In the genomic region with DNA sequence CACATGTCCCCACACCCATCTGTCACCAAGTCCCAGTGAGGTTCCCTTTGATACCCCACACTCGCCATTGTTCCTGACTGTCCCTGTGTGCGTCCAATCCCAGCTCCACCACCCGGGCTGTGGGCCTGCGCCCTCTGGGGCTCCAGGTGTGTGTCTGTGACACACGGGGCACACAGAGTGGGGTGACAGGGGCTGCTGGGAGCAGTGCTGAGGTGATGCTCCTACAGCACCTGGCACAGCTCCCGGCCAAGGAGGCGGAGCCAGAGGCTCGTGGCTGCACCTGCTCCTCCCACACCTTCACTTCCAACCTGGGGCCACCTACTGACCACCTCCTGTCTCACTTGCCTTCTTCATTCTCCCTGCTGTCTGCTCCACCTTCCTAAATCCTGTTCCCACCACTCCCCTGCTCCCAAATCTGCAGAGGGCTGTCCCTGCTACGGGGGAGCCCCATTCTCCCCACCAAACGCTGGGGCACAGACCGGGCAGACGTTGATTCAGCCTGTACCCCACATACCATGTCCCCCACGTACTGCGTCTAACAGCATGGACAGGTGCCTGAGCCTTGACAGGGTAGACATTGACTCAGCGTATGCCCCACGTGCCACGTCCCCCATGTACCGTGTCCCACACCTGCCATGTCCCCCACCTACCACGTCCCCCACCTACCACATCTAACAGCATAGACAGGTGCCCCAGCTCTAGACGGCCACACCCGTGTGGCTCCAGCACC, we compare ENCODE assay signal across 11 cellular contexts. TPM values are rescaled to one million over a fixed set of nuclear protein-coding genes. Genes with fewer than 3 reads are reported as not detected.
A peak's percentile ranks its signal among the peaks of the same experiment; 100 is the strongest.
DNase-seq lines count a peak whose midpoint lies in the region; ATAC-seq, FAIRE-seq and TF ChIP-seq lines count a peak whose summit lies in the region.
"Had no signal": no experiment of that assay in that cellular context is flagged by ENCODE, and none has a peak within 500 bp of the region (broad histone marks: within the 10 kb centered on the region; RNA-seq: fewer than 3 reads in every experiment).

No MANE protein-coding gene starts in this region.

- peaks cover 4 to 21% (median 14%) of the 10 kb centered on the region in 3 donors for H3K4me1 Mint-ChIP-seq in CD8-positive, alpha-beta memory T cell
- peaks cover 19% of the 10 kb centered on the region for H3K4me1 Mint-ChIP-seq in activated CD8-positive, alpha-beta T cell treated with anti-CD3 and anti-CD28 coated beads for 36 hours (ENCODE audit: low read depth)

- H2AFZ ChIP-seq in IMR-90 (replicated peaks; ENCODE audit: low read length, poor library complexity): peak overlapping the region; percentile 51
- no peak overlapping the region for H2AFZ ChIP-seq in keratinocyte (ENCODE audit: control insufficient read depth, low read length)

- no peak overlapping the region for H3K14ac ChIP-seq in IMR-90 (replicated peaks; ENCODE audit: low read depth, low read length)

- ATAC-seq in IMR-90 (ENCODE audit: low read depth): no peak
- ATAC-seq in activated CD8-positive, alpha-beta T cell treated with anti-CD3 and anti-CD28 coated beads for 36 hours: no peak

- H3K9me3 ChIP-seq in IMR-90 (ENCODE audit: control insufficient read depth, insufficient read depth, low read length) (no peaks in the 10 kb centered on the region), WERI-Rb-1 (ENCODE audit: severe bottlenecking) (no peaks in the 10 kb centered on the region), keratinocyte (ENCODE audit: control insufficient read depth, low read depth, low read length) (no peaks in the 10 kb centered on the region)
- H3K9me3 ChIP-seq in CD8-positive, alpha-beta memory T cell (ENCODE audit: low read length): no peaks in the 10 kb centered on the region

- H3K56ac ChIP-seq in IMR-90 (ENCODE audit: extremely low read depth, insufficient read depth, low read length): no peak overlapping the region

- no peak overlapping the region for H4K91ac ChIP-seq in IMR-90 (ENCODE audit: insufficient read depth, low read depth, low read length)

- H2AK5ac ChIP-seq in IMR-90 (ENCODE audit: low read depth, low read length): no peak overlapping the region

- no TSS peak for BruUV-seq in IMR-90 (replicated peaks; lab: Mats Ljungman, UMichigan)

- H2BK20ac ChIP-seq in IMR-90 (ENCODE audit: low read depth, low read length): no peak overlapping the region

- peaks cover 49% of the 10 kb centered on the region for H4K20me1 ChIP-seq in IMR-90 (ENCODE audit: insufficient read depth, low read length)
- peaks cover 50% of the 10 kb centered on the region for H4K20me1 ChIP-seq in keratinocyte (ENCODE audit: control insufficient read depth, extremely low read depth, insufficient read depth, low read length)

- peak; percentile 49 for DNase-seq in ELF-1 (ENCODE audit: low read depth, low spot score)
- DNase-seq in IMR-90: no peak
- no peak for DNase-seq in WERI-Rb-1
- DNase-seq in keratinocyte (ENCODE audit: low read depth, low spot score): no peak
- DNase-seq in CD8-positive, alpha-beta memory T cell: no peak
- no peak for DNase-seq in activated CD8-positive, alpha-beta T cell treated with anti-CD3 and anti-CD28 coated beads for 36 hours
- no peak for DNase-seq in activated naive CD4-positive, alpha-beta T cell (lab: John Stamatoyannopoulos, UW)
- DNase-seq in kidney glomerular epithelial cell (lab: John Stamatoyannopoulos, UW): no peak
- DNase-seq: T1000 had no signal

- peak overlapping the region in 1 of 7 donors; percentile 56 for H3K4me3 Mint-ChIP-seq in CD8-positive, alpha-beta memory T cell
- H3K4me3 Mint-ChIP-seq in activated CD8-positive, alpha-beta T cell treated with anti-CD3 and anti-CD28 coated beads for 36 hours: no peak overlapping the region
- H3K4me3 Mint-ChIP-seq: nephron had no signal

- no peak overlapping the region for H2AK9ac ChIP-seq in IMR-90 (replicated peaks; ENCODE audit: low read depth, low read length, poor library complexity)

- H3K18ac ChIP-seq in IMR-90 (ENCODE audit: low read depth, low read length): no peak overlapping the region

- H4K8ac ChIP-seq in IMR-90 (ENCODE audit: low read depth in 2 of 2, low read length in 2 of 2): no peak overlapping the region

- no peaks in the 10 kb centered on the region for H3K4me1 ChIP-seq in IMR-90 (ENCODE audit: control insufficient read depth, insufficient read depth, low read length)
- no peaks in the 10 kb centered on the region for H3K4me1 ChIP-seq in keratinocyte (ENCODE audit: control insufficient read depth, extremely low read depth, insufficient read depth, low read length)
- no peaks in the 10 kb centered on the region for H3K4me1 ChIP-seq in CD8-positive, alpha-beta memory T cell (ENCODE audit: insufficient read depth, low read length)

- WGBS in IMR-90 (ENCODE audit: extremely low coverage in 2 of 2, insufficient read length in 1 of 2), 2 experiments: 80% methylated on average over 4 of the region's 21 CpGs; no CpG with 5 or more reads in 1 of the 2 experiments

- no peak overlapping the region for H4K5ac ChIP-seq in IMR-90 (ENCODE audit: low read depth, low read length)

- no peak overlapping the region for H3K23ac ChIP-seq in IMR-90 (ENCODE audit: low read depth, low read length)

- no peak overlapping the region for H2BK120ac ChIP-seq in IMR-90 (ENCODE audit: low read depth, low read length)

- peaks cover 29 to 46% of the 10 kb centered on the region in 2 experiments for H3K79me1 ChIP-seq in IMR-90 (ENCODE audit: low read depth in 1 of 2, low read length in 2 of 2)

- no peak overlapping the region for H3K27ac ChIP-seq in IMR-90 (ENCODE audit: insufficient read depth, low read length)
- H3K27ac ChIP-seq in WERI-Rb-1: no peak overlapping the region
- H3K27ac ChIP-seq in keratinocyte (ENCODE audit: control insufficient read depth, insufficient read depth, low read length): no peak overlapping the region
- no peak overlapping the region for H3K27ac ChIP-seq in CD8-positive, alpha-beta memory T cell (ENCODE audit: low read depth, low read length)
- H3K27ac ChIP-seq: C4-2B had no signal

- H3K4me2 ChIP-seq in IMR-90 (ENCODE audit: low read depth, low read length) (no peak overlapping the region), keratinocyte (ENCODE audit: control insufficient read depth, extremely low read depth, insufficient read depth, low read depth, low read length) (no peak overlapping the region)

- TF ChIP-seq CTCF in IMR-90 (conservative IDR thresholded peaks at IDR 0.05; ENCODE audit: low read depth, low read length): no peak
- peak; percentile 40 for TF ChIP-seq CTCF in WERI-Rb-1 (IDR thresholded peaks at IDR 0.05; ENCODE audit: low read depth, low read length)
- TF ChIP-seq CTCF in keratinocyte (optimal IDR thresholded peaks at IDR 0.05 in 1 of 3, IDR thresholded peaks at IDR 0.05 in 1 of 3, conservative IDR thresholded peaks at IDR 0.05 in 1 of 3; ENCODE audit: extremely low read depth in 1 of 3, insufficient read depth in 2 of 3, low read length in 3 of 3): peak in 2 of 3 experiments; percentile 59 to 68
- no peak for TF ChIP-seq CTCF in activated CD8-positive, alpha-beta T cell treated with anti-CD3 and anti-CD28 coated beads for 36 hours (IDR thresholded peaks at IDR 0.05)

- H3K27me3 ChIP-seq in IMR-90 (ENCODE audit: control insufficient read depth, insufficient read depth, low read length) (no peaks in the 10 kb centered on the region), WERI-Rb-1 (ENCODE audit: insufficient read depth, low read depth, severe bottlenecking) (no peaks in the 10 kb centered on the region), keratinocyte (ENCODE audit: control insufficient read depth, extremely low read depth, insufficient read depth, low read length) (no peaks in the 10 kb centered on the region)
- no peaks in the 10 kb centered on the region for H3K27me3 ChIP-seq in CD8-positive, alpha-beta memory T cell (ENCODE audit: insufficient read depth, low read length, poor library complexity, severe bottlenecking)

- POLR2A ChIA-PET in IMR-90 (lab: Charles Lee; ENCODE audit: unreplicated experiment): no interaction called here
- POLR2A ChIA-PET in CD8-positive, alpha-beta memory T cell (lab: Charles Lee): no interaction called here
- POLR2A ChIA-PET in activated CD8-positive, alpha-beta T cell treated with anti-CD3 and anti-CD28 coated beads for 36 hours (lab: Charles Lee): interaction anchor here (1.1 to 1.2 kb wide), 3 partner anchors 8 to 19 kb away, joined by 3 to 5 read pairs (median 3); no protein-coding TSS in a partner anchor

- CTCF ChIA-PET in IMR-90 (lab: Yijun Ruan, JAX): no interaction called here
- CTCF ChIA-PET in CD8-positive, alpha-beta memory T cell (lab: Charles Lee): no interaction called here
- CTCF ChIA-PET in activated CD8-positive, alpha-beta T cell treated with anti-CD3 and anti-CD28 coated beads for 36 hours (lab: Charles Lee): no interaction called here

- dilution Hi-C loops in IMR-90 (cut with HindIII; ENCODE audit: low sequenced_read_pairs, unreplicated experiment) (no loop called here), keratinocyte (cut with MboI; ENCODE audit: extremely low pct_ligation_motif_present, low sequenced_read_pairs) (no loop called here)

- no peaks in the 10 kb centered on the region for H3K27me3 Mint-ChIP-seq in CD8-positive, alpha-beta memory T cell
- H3K27me3 Mint-ChIP-seq in activated CD8-positive, alpha-beta T cell treated with anti-CD3 and anti-CD28 coated beads for 36 hours: no peaks in the 10 kb centered on the region

- H3K4ac ChIP-seq in IMR-90 (ENCODE audit: low read depth, low read length): no peak overlapping the region

- H3K9ac ChIP-seq in IMR-90 (ENCODE audit: low read depth, low read length) (no peak overlapping the region), keratinocyte (ENCODE audit: control insufficient read depth, extremely low read depth, insufficient read depth, low read length) (no peak overlapping the region)

- H3K9me3 Mint-ChIP-seq in CD8-positive, alpha-beta memory T cell: no peaks in the 10 kb centered on the region
- H3K9me3 Mint-ChIP-seq in activated CD8-positive, alpha-beta T cell treated with anti-CD3 and anti-CD28 coated beads for 36 hours: no peaks in the 10 kb centered on the region
- H3K9me3 Mint-ChIP-seq: nephron had no signal

- no peak for FAIRE-seq in keratinocyte (lab: Jason Lieb, UNC)

- intact Hi-C loops in IMR-90 (cut with micrococcal nuclease): no loop called here
- intact Hi-C loops in activated CD8-positive, alpha-beta T cell treated with anti-CD3 and anti-CD28 coated beads for 36 hours (cut with micrococcal nuclease): no loop called here

- H3K36me3 Mint-ChIP-seq in CD8-positive, alpha-beta memory T cell: peaks cover 9 to 78% (median 11%) of the 10 kb centered on the region in 3 donors
- peaks cover 47% of the 10 kb centered on the region for H3K36me3 Mint-ChIP-seq in activated CD8-positive, alpha-beta T cell treated with anti-CD3 and anti-CD28 coated beads for 36 hours (ENCODE audit: low read depth)

- H2BK5ac ChIP-seq in IMR-90 (ENCODE audit: low read depth, low read length, poor library complexity, severe bottlenecking): no peak overlapping the region

- H3K27ac Mint-ChIP-seq in CD8-positive, alpha-beta memory T cell: peak overlapping the region in 1 of 8 donors; percentile 93
- H3K27ac Mint-ChIP-seq in activated CD8-positive, alpha-beta T cell treated with anti-CD3 and anti-CD28 coated beads for 36 hours: no peak overlapping the region
- H3K27ac Mint-ChIP-seq: nephron had no signal

- in situ Hi-C loops in IMR-90 (cut with MboI; ENCODE audit: low sequenced_read_pairs): loop anchor here (25.0 kb wide), 1 partner anchor 101 kb away; no protein-coding TSS in a partner anchor

- TF ChIP-seq RAD21 in IMR-90 (IDR thresholded peaks at IDR 0.05; ENCODE audit: low read length): no peak

- H3K9me1 ChIP-seq in IMR-90 (ENCODE audit: insufficient read depth, low read length) (no peaks in the 10 kb centered on the region), keratinocyte (ENCODE audit: control insufficient read depth, extremely low read depth, insufficient read depth, low read length) (no peaks in the 10 kb centered on the region)

- no peak overlapping the region for H3K4me3 ChIP-seq in IMR-90 (ENCODE audit: insufficient read depth, low read depth, low read length)
- H3K4me3 ChIP-seq in WERI-Rb-1 (ENCODE audit: low read depth, low read length): no peak overlapping the region
- no peak overlapping the region for H3K4me3 ChIP-seq in keratinocyte (ENCODE audit: control insufficient read depth in 2 of 3, extremely low read depth in 1 of 3, insufficient read depth in 2 of 3, low read depth in 1 of 3, low read length in 3 of 3)
- H3K4me3 ChIP-seq in CD8-positive, alpha-beta memory T cell (ENCODE audit: low read length): no peak overlapping the region

- H2BK15ac ChIP-seq in IMR-90 (ENCODE audit: low read depth, low read length): no peak overlapping the region

- H3K36me3 ChIP-seq in IMR-90 (ENCODE audit: control insufficient read depth, insufficient read depth, low read length): peaks cover 48% of the 10 kb centered on the region
- H3K36me3 ChIP-seq in WERI-Rb-1: peaks cover 86% of the 10 kb centered on the region
- peaks cover 48 to 62% of the 10 kb centered on the region in 2 experiments for H3K36me3 ChIP-seq in keratinocyte (ENCODE audit: control insufficient read depth in 2 of 2, extremely low read depth in 1 of 2, insufficient read depth in 2 of 2, low read length in 2 of 2)
- peaks cover 22% of the 10 kb centered on the region for H3K36me3 ChIP-seq in CD8-positive, alpha-beta memory T cell (ENCODE audit: insufficient read depth, low read length)

- H3K79me2 ChIP-seq in keratinocyte (ENCODE audit: control insufficient read depth, insufficient read depth, low read length): peaks cover 92% of the 10 kb centered on the region

- TF ChIP-seq POLR2A in IMR-90 (IDR thresholded peaks at IDR 0.05; ENCODE audit: low read depth, low read length): no peak

RNA-seq across cellular contexts. Expression of gene WDR4, which starts 16.4 kb away (rescaled TPM):
- 8.6 and 11.3 TPM in 2 replicates for total RNA-seq in IMR-90 (2012; rRNA removed)
- polyA plus RNA-seq in IMR-90 (2012; rRNA removed) (20.2 and 20.8 TPM in 2 replicates), keratinocyte (13.3 to 22.4 TPM (median 14.9 TPM) in 3 replicates)
- polyA plus RNA-seq in IMR-90 (2012; cell fraction: cytosol; rRNA removed): 15.7 and 21.6 TPM in 2 replicates
- polyA plus RNA-seq in IMR-90 (2012; cell fraction: nucleus; rRNA removed; ENCODE audit: low replicate concordance): 19.5 and 32.3 TPM in 2 replicates
- polyA plus RNA-seq in keratinocyte (2011; ENCODE audit: low read depth): 4.2 TPM
- polyA plus RNA-seq in keratinocyte (2011; cell fraction: cytosol; rRNA removed): 5.6 and 12.1 TPM in 2 replicates
- polyA plus RNA-seq in keratinocyte (2011; cell fraction: nucleus; rRNA removed): 24.6 and 26.5 TPM in 2 replicates
- polyA plus RNA-seq in keratinocyte (2012; ENCODE audit: low replicate concordance): 8.6 and 28.4 TPM in 2 replicates
- polyA minus RNA-seq in keratinocyte: 18.7 to 38.6 TPM (median 22.9 TPM) in 3 replicates
- 13.2 TPM for polyA minus RNA-seq in keratinocyte (2011; cell fraction: cytosol; rRNA and poly(A)+ RNA removed)
- polyA minus RNA-seq in keratinocyte (2011; cell fraction: nucleus; rRNA and poly(A)+ RNA removed): 18.7 and 24.3 TPM in 2 replicates
- total RNA-seq in CD8-positive, alpha-beta memory T cell: 10 to 100 TPM; 53.7 to 54.9 TPM
- 8.0 TPM for polyA plus RNA-seq in CD8-positive, alpha-beta memory T cell
- 10 to 100 TPM; 49.8 to 53.5 TPM for total RNA-seq in activated CD8-positive, alpha-beta T cell treated with anti-CD3 and anti-CD28 coated beads for 36 hours

RNA-seq across cellular contexts. Expression of gene NDUFV3, which starts 30.2 kb away (rescaled TPM):
- 55.6 and 62.5 TPM in 2 replicates for total RNA-seq in IMR-90 (2012; rRNA removed)
- polyA plus RNA-seq in IMR-90 (2012; rRNA removed) (38.5 and 44.1 TPM in 2 replicates), keratinocyte (26.1 to 58.2 TPM (median 28.9 TPM) in 3 replicates)
- 23.1 and 23.3 TPM in 2 replicates for polyA plus RNA-seq in IMR-90 (2012; cell fraction: cytosol; rRNA removed)
- 16.8 and 24.6 TPM in 2 replicates for polyA plus RNA-seq in IMR-90 (2012; cell fraction: nucleus; rRNA removed; ENCODE audit: low replicate concordance)
- 12.3 TPM for polyA plus RNA-seq in keratinocyte (2011; ENCODE audit: low read depth)
- polyA plus RNA-seq in keratinocyte (2011; cell fraction: cytosol; rRNA removed): 30.7 and 40.8 TPM in 2 replicates
- 46.1 and 47.9 TPM in 2 replicates for polyA plus RNA-seq in keratinocyte (2011; cell fraction: nucleus; rRNA removed)
- polyA plus RNA-seq in keratinocyte (2012; ENCODE audit: low replicate concordance): 27.4 and 45.9 TPM in 2 replicates
- 13.9 to 26.2 TPM (median 23.3 TPM) in 3 replicates for polyA minus RNA-seq in keratinocyte
- 44.5 TPM for polyA minus RNA-seq in keratinocyte (2011; cell fraction: cytosol; rRNA and poly(A)+ RNA removed)
- 19.9 and 31.6 TPM in 2 replicates for polyA minus RNA-seq in keratinocyte (2011; cell fraction: nucleus; rRNA and poly(A)+ RNA removed)
- total RNA-seq in CD8-positive, alpha-beta memory T cell: 10 to 100 TPM; 36.6 to 36.8 TPM
- polyA plus RNA-seq in CD8-positive, alpha-beta memory T cell: 20.3 TPM
- 10 to 100 TPM; 29.0 to 29.8 TPM for total RNA-seq in activated CD8-positive, alpha-beta T cell treated with anti-CD3 and anti-CD28 coated beads for 36 hours

Comparison
In these comparisons a context has a peak if more than half of its experiments do, and no peak if none do; other contexts are left out.
1. CTCF ChIP-seq: peak in WERI-Rb-1 (single experiment) and keratinocyte (2 of 3); none in IMR-90 (single experiment) and activated CD8-positive, alpha-beta T cell treated with anti-CD3 and anti-CD28 coated beads for 36 hours (single experiment).